ENCODE assay signal across 29 cellular contexts in genomic region chr4:98961770-98962169, GRCh38.
"Had no signal": no experiment of that assay in that cellular context is flagged by ENCODE, and none has a peak within 500 bp of the region (broad histone marks: within the 10 kb centered on the region; RNA-seq: fewer than 3 reads in every experiment).

No MANE protein-coding gene starts in this region.

- H3K4me1 Mint-ChIP-seq: endodermal cell had no signal

- H3K27ac ChIP-seq: colonic mucosa, coronary artery, dorsolateral prefrontal cortex, esophagus muscularis mucosa, esophagus squamous epithelium, gastrocnemius medialis, gastroesophageal sphincter, heart left ventricle, heart right ventricle, hepatocyte had no signal

- H3K27ac Mint-ChIP-seq: dendritic cell treated with granulocyte-macrophage colony-stimulating factor and Interleukin-4, amounts not matched to agents 40 ng/mL and 50 ng/mL, for 4 days; effector memory CD8-positive, alpha-beta T cell; endodermal cell had no signal

- H3K79me2 ChIP-seq: hepatocyte had no signal

- H2AFZ ChIP-seq: hepatocyte had no signal

- H3K27me3 Mint-ChIP-seq: dendritic cell treated with granulocyte-macrophage colony-stimulating factor and Interleukin-4, amounts not matched to agents 40 ng/mL and 50 ng/mL, for 4 days had no signal

- H3K4me3 Mint-ChIP-seq: dendritic cell treated with granulocyte-macrophage colony-stimulating factor and Interleukin-4, amounts not matched to agents 40 ng/mL and 50 ng/mL, for 4 days; effector memory CD8-positive, alpha-beta T cell; endodermal cell had no signal

- H3K4me2 ChIP-seq: hepatocyte had no signal

- H3K36me3 ChIP-seq: colonic mucosa, esophagus muscularis mucosa, esophagus squamous epithelium, gastrocnemius medialis, gastroesophageal sphincter, heart left ventricle, heart right ventricle had no signal

- H3K4me3 ChIP-seq: colonic mucosa, coronary artery, dorsolateral prefrontal cortex, esophagus muscularis mucosa, esophagus squamous epithelium, gastrocnemius medialis, gastroesophageal sphincter, heart left ventricle, heart right ventricle, hepatocyte had no signal

- H3K4me1 ChIP-seq: colonic mucosa, esophagus muscularis mucosa, gastrocnemius medialis, gastroesophageal sphincter, heart left ventricle, heart right ventricle had no signal

- H3K9me3 Mint-ChIP-seq: effector memory CD8-positive, alpha-beta T cell; endodermal cell had no signal

- DNase-seq: colonic mucosa; cortex of kidney; dermis blood vessel endothelial cell; dorsolateral prefrontal cortex; effector CD4-positive, alpha-beta T cell; effector CD8-positive, alpha-beta T cell; effector memory CD4-positive, alpha-beta T cell; effector memory CD8-positive, alpha-beta T cell; endodermal cell; erythroblast; esophagus squamous epithelium; foreskin fibroblast; foreskin melanocyte; gastrocnemius medialis; glutamatergic neuron; head of caudate nucleus; heart left ventricle; heart right ventricle had no signal

- H3K9me3 ChIP-seq: colonic mucosa, esophagus muscularis mucosa, esophagus squamous epithelium, gastrocnemius medialis, gastroesophageal sphincter, heart left ventricle, heart right ventricle had no signal

- ATAC-seq: effector memory CD8-positive, alpha-beta T cell; esophagus mucosa; foreskin keratinocyte; gastrocnemius medialis; gastroesophageal sphincter; heart left ventricle; heart right ventricle had no signal

- H3K27me3 ChIP-seq: colonic mucosa, dorsolateral prefrontal cortex, esophagus muscularis mucosa, esophagus squamous epithelium, foreskin keratinocyte, gastrocnemius medialis, gastroesophageal sphincter, heart left ventricle, heart right ventricle, hepatocyte had no signal

- FAIRE-seq: colon, endometrium, endothelial cell of umbilical vein, frontal cortex had no signal
